ENCODE assay signal across 1 cellular context in genomic region chr22:46744581-46744980, GRCh38.
TF ChIP-seq lines count a peak whose summit lies in the region.

No MANE protein-coding gene starts in this region.

TF ChIP-seq in HepG2, 621 proteins besides CTCF, POLR2A, EP300 and RAD21 (continues in another document):
- TF ChIP-seq HNF4A (CRISPR knock-in tag; IDR thresholded peaks at IDR 0.05), result peak; percentile 98
- peak; percentile 75 for TF ChIP-seq HNF1B (CRISPR knock-in tag; IDR thresholded peaks at IDR 0.05)
- peak; percentile 55 for TF ChIP-seq ZNF263 (CRISPR knock-in tag; IDR thresholded peaks at IDR 0.05)
- no peak for TF ChIP-seq LCORL (IDR thresholded peaks at IDR 0.05)
- TF ChIP-seq LCORL (CRISPR knock-in tag; IDR thresholded peaks at IDR 0.05), result peak; percentile 81; the same call in 1 of the 2 replicates
- peak; percentile 57; the same call in 1 of the 2 replicates for TF ChIP-seq ZNF441 (CRISPR knock-in tag; IDR thresholded peaks at IDR 0.05; ENCODE audit: borderline replicate concordance)
- TF ChIP-seq, protein P1, sequence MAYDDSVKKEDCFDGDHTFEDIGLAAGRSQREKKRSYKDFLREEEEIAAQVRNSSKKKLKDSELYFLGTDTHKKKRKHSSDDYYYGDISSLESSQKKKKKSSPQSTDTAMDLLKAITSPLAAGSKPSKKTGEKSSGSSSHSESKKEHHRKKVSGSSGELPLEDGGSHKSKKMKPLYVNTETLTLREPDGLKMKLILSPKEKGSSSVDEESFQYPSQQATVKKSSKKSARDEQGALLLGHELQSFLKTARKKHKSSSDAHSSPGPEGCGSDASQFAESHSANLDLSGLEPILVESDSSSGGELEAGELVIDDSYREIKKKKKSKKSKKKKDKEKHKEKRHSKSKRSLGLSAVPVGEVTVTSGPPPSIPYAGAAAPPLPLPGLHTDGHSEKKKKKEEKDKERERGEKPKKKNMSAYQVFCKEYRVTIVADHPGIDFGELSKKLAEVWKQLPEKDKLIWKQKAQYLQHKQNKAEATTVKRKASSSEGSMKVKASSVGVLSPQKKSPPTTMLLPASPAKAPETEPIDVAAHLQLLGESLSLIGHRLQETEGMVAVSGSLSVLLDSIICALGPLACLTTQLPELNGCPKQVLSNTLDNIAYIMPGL (CRISPR knock-in tag; IDR thresholded peaks at IDR 0.05; ENCODE audit: borderline replicate concordance in 1 of 2, low read depth in 1 of 2), result peak in 1 of 2 experiments; percentile 35; a peak in 1 of 4 replicates
- peak; percentile 32; the same call in 1 of the 2 replicates for TF ChIP-seq HMG20A (CRISPR knock-in tag; IDR thresholded peaks at IDR 0.05; ENCODE audit: borderline replicate concordance)
- TF ChIP-seq, protein P2, sequence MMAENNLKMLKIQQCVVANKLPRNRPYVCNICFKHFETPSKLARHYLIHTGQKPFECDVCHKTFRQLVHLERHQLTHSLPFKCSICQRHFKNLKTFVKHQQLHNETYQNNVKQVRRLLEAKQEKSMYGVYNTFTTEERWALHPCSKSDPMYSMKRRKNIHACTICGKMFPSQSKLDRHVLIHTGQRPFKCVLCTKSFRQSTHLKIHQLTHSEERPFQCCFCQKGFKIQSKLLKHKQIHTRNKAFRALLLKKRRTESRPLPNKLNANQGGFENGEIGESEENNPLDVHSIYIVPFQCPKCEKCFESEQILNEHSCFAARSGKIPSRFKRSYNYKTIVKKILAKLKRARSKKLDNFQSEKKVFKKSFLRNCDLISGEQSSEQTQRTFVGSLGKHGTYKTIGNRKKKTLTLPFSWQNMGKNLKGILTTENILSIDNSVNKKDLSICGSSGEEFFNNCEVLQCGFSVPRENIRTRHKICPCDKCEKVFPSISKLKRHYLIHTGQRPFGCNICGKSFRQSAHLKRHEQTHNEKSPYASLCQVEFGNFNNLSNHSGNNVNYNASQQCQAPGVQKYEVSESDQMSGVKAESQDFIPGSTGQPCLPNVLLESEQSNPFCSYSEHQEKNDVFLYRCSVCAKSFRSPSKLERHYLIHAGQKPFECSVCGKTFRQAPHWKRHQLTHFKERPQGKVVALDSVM (CRISPR knock-in tag; IDR thresholded peaks at IDR 0.05), result 0 out of 2 replicates have a peak, but pooled peaks have one; percentile 23
- TF ChIP-seq, protein P3, sequence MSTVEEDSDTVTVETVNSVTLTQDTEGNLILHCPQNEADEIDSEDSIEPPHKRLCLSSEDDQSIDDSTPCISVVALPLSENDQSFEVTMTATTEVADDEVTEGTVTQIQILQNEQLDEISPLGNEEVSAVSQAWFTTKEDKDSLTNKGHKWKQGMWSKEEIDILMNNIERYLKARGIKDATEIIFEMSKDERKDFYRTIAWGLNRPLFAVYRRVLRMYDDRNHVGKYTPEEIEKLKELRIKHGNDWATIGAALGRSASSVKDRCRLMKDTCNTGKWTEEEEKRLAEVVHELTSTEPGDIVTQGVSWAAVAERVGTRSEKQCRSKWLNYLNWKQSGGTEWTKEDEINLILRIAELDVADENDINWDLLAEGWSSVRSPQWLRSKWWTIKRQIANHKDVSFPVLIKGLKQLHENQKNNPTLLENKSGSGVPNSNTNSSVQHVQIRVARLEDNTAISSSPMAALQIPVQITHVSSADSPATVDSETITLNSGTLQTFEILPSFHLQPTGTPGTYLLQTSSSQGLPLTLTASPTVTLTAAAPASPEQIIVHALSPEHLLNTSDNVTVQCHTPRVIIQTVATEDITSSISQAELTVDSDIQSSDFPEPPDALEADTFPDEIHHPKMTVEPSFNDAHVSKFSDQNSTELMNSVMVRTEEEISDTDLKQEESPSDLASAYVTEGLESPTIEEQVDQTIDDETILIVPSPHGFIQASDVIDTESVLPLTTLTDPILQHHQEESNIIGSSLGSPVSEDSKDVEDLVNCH (CRISPR knock-in tag; IDR thresholded peaks at IDR 0.05), result no peak
- TF ChIP-seq GATAD1 (CRISPR knock-in tag; IDR thresholded peaks at IDR 0.05), result 0 out of 2 replicates have a peak, but pooled peaks have one; percentile 53
- peak; percentile 77 for TF ChIP-seq NCOR1 (IDR thresholded peaks at IDR 0.05; ENCODE audit: borderline replicate concordance, low read length)
- TF ChIP-seq PITX1 (CRISPR knock-in tag; IDR thresholded peaks at IDR 0.05), result peak; percentile 42; the same call in 1 of the 2 replicates
- TF ChIP-seq, protein P4, sequence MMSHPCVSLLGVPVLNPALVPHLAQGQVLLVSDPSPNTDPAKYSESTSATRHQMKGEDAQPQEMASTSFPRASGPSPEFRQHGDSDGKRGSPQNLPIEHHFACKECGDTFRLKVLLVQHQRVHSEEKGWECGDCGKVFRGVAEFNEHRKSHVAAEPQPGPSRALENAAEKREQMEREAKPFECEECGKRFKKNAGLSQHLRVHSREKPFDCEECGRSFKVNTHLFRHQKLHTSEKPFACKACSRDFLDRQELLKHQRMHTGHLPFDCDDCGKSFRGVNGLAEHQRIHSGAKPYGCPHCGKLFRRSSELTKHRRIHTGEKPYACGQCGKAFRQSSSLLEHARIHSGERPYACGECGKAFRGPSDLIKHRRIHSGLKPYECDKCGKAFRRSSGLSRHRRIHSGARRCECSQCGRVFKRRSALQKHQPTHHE (CRISPR knock-in tag; IDR thresholded peaks at IDR 0.05; ENCODE audit: borderline replicate concordance), result no peak
- peak; percentile 80 for TF ChIP-seq SALL1 (CRISPR knock-in tag; IDR thresholded peaks at IDR 0.05)
- no peak for TF ChIP-seq ZNF709 (CRISPR knock-in tag; IDR thresholded peaks at IDR 0.05)
- peak; percentile 50; the same call in 1 of the 2 replicates for TF ChIP-seq IRF2 (CRISPR knock-in tag; IDR thresholded peaks at IDR 0.05)
- peak; percentile 58; the same call in 1 of the 2 replicates for TF ChIP-seq HDAC2 (CRISPR knock-in tag; IDR thresholded peaks at IDR 0.05)
- peak; percentile 62; the same call in 1 of the 2 replicates for TF ChIP-seq DPF2 (CRISPR knock-in tag; IDR thresholded peaks at IDR 0.05; ENCODE audit: borderline replicate concordance, low read depth)
- peak; percentile 71; the same call in 1 of the 2 replicates for TF ChIP-seq ZZZ3 (CRISPR knock-in tag; IDR thresholded peaks at IDR 0.05; ENCODE audit: borderline replicate concordance)
- peak; percentile 34 for TF ChIP-seq CBX1 (IDR thresholded peaks at IDR 0.05; ENCODE audit: low read depth)
- TF ChIP-seq, protein P5, sequence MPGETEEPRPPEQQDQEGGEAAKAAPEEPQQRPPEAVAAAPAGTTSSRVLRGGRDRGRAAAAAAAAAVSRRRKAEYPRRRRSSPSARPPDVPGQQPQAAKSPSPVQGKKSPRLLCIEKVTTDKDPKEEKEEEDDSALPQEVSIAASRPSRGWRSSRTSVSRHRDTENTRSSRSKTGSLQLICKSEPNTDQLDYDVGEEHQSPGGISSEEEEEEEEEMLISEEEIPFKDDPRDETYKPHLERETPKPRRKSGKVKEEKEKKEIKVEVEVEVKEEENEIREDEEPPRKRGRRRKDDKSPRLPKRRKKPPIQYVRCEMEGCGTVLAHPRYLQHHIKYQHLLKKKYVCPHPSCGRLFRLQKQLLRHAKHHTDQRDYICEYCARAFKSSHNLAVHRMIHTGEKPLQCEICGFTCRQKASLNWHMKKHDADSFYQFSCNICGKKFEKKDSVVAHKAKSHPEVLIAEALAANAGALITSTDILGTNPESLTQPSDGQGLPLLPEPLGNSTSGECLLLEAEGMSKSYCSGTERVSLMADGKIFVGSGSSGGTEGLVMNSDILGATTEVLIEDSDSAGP (CRISPR knock-in tag; IDR thresholded peaks at IDR 0.05; ENCODE audit: borderline replicate concordance), result peak; percentile 46; the same call in 1 of the 2 replicates
- peak; percentile 86 for TF ChIP-seq MYC (CRISPR knock-in tag; IDR thresholded peaks at IDR 0.05; ENCODE audit: borderline replicate concordance)
- TF ChIP-seq, protein P6, sequence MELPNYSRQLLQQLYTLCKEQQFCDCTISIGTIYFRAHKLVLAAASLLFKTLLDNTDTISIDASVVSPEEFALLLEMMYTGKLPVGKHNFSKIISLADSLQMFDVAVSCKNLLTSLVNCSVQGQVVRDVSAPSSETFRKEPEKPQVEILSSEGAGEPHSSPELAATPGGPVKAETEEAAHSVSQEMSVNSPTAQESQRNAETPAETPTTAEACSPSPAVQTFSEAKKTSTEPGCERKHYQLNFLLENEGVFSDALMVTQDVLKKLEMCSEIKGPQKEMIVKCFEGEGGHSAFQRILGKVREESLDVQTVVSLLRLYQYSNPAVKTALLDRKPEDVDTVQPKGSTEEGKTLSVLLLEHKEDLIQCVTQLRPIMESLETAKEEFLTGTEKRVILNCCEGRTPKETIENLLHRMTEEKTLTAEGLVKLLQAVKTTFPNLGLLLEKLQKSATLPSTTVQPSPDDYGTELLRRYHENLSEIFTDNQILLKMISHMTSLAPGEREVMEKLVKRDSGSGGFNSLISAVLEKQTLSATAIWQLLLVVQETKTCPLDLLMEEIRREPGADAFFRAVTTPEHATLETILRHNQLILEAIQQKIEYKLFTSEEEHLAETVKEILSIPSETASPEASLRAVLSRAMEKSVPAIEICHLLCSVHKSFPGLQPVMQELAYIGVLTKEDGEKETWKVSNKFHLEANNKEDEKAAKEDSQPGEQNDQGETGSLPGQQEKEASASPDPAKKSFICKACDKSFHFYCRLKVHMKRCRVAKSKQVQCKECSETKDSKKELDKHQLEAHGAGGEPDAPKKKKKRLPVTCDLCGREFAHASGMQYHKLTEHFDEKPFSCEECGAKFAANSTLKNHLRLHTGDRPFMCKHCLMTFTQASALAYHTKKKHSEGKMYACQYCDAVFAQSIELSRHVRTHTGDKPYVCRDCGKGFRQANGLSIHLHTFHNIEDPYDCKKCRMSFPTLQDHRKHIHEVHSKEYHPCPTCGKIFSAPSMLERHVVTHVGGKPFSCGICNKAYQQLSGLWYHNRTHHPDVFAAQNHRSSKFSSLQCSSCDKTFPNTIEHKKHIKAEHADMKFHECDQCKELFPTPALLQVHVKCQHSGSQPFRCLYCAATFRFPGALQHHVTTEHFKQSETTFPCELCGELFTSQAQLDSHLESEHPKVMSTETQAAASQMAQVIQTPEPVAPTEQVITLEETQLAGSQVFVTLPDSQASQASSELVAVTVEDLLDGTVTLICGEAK (IDR thresholded peaks at IDR 0.05), result no peak
- TF ChIP-seq, protein P6 (CRISPR knock-in tag; IDR thresholded peaks at IDR 0.05), result peak; percentile 62; the same call in 1 of the 2 replicates
- TF ChIP-seq ZNF235 (CRISPR knock-in tag; IDR thresholded peaks at IDR 0.05; ENCODE audit: borderline replicate concordance), result no peak
- peak; percentile 21; the same call in 1 of the 2 replicates for TF ChIP-seq ZNF792 (CRISPR knock-in tag; IDR thresholded peaks at IDR 0.05)
- peak; percentile 61; the same call in 1 of the 2 replicates for TF ChIP-seq REPIN1 (CRISPR knock-in tag; IDR thresholded peaks at IDR 0.05; ENCODE audit: borderline replicate concordance, low read depth)
- no peak for TF ChIP-seq ETS1 (CRISPR knock-in tag; IDR thresholded peaks at IDR 0.05)
- TF ChIP-seq ZSCAN25 (CRISPR knock-in tag; IDR thresholded peaks at IDR 0.05), result peak; percentile 100
- TF ChIP-seq ERF (CRISPR knock-in tag; IDR thresholded peaks at IDR 0.05), result peak; percentile 25; the same call in 1 of the 2 replicates
